Comparison of ENCODE assay signal across 7 cellular contexts in the genomic region with DNA sequence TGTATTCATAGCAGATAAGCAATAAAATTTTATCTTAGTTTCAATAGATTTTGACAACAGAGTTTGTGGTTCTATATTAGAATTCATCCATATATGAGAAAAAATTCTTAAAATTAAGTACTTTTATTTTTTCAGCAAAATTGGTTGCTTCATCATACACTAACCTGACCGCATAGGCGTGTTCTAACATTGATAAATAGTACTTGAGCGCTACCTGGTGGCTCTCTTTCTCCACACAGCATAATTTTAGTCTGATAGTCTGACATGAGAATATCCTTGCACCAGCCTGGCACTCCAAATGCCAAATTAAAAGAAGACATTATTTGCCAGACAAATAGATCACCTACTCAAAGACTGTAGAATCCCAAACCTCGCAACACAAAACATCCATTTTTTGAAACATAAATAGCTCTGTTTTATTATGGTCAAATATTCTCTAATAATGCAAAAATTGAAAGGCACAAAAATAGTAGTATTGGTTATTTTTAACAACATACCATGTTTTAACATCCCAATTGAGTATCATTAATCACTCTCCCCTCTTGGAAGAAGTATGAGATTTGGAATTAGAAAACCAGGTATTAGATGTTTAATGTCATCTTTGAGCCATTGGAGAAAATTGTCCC. TPM values are rescaled to one million over a fixed set of nuclear protein-coding genes. Genes with fewer than 3 reads are reported as not detected.
DNase-seq lines count a peak whose midpoint lies in the region; ATAC-seq, FAIRE-seq and TF ChIP-seq lines count a peak whose summit lies in the region.

No MANE protein-coding gene starts in this region.

- no peaks in the 10 kb centered on the region for H3K9me3 Mint-ChIP-seq in T-helper 2 cell treated with Interferon-gamma antibody and Interleukin-4, amounts not matched to agents 5 μg/mL and 100 μg/mL, for 36 hours

- peak; percentile 90 for ATAC-seq in HG02610 (IDR thresholded peaks at IDR 0.05; ENCODE audit: unreplicated experiment)
- ATAC-seq in GM12878, result peak; percentile 97

- POLR2A ChIA-PET in GM12878 (lab: Charles Lee), result no interaction called here

- H3K27me3 ChIP-seq in GM12878 (replicated peaks in 1 of 2; ENCODE audit: control insufficient read depth in 2 of 2, insufficient read depth in 2 of 2, low read length in 1 of 2), result no peaks in the 10 kb centered on the region

- no peaks in the 10 kb centered on the region for H3K36me3 ChIP-seq in GM12878 (ENCODE audit: control insufficient read depth in 2 of 2, insufficient read depth in 2 of 2, low read length in 1 of 2)

- no peak overlapping the region for H3K27ac ChIP-seq in GM12878 (ENCODE audit: control insufficient read depth, insufficient read depth)

- no peaks in the 10 kb centered on the region for H3K4me1 Mint-ChIP-seq in T-helper 2 cell treated with Interferon-gamma antibody and Interleukin-4, amounts not matched to agents 5 μg/mL and 100 μg/mL, for 36 hours (ENCODE audit: low read depth)

- no peak overlapping the region for H3K27ac Mint-ChIP-seq in T-helper 2 cell treated with Interferon-gamma antibody and Interleukin-4, amounts not matched to agents 5 μg/mL and 100 μg/mL, for 36 hours

- TF ChIP-seq RAD21 in GM12878 (IDR thresholded peaks at IDR 0.05; ENCODE audit: insufficient read depth, low read depth, low read length), result peak; percentile 95

- H3K4me3 Mint-ChIP-seq in T-helper 2 cell treated with Interferon-gamma antibody and Interleukin-4, amounts not matched to agents 5 μg/mL and 100 μg/mL, for 36 hours, result no peak overlapping the region

- no peaks in the 10 kb centered on the region for H3K4me1 ChIP-seq in GM12878 (ENCODE audit: control insufficient read depth, insufficient read depth, low read length)

- no peaks in the 10 kb centered on the region for H3K79me2 ChIP-seq in GM12878 (ENCODE audit: control insufficient read depth, insufficient read depth, low read length)

- DNase-seq in NCI-H146 (lab: John Stamatoyannopoulos, UW), result peak; percentile 52
- peak; percentile 30 for DNase-seq in T-helper 2 cell treated with Interferon-gamma antibody and Interleukin-4, amounts not matched to agents 5 μg/mL and 100 μg/mL, for 36 hours (ENCODE audit: low spot score)
- DNase-seq in GM12878 (ENCODE audit: low read depth, low spot score), result peak; percentile 40
- DNase-seq in iPS DF 4.7 (ENCODE audit: extremely low read depth, low spot score), result peak; percentile 33
- peak; percentile 38 for DNase-seq in stimulated activated CD4-positive, alpha-beta T cell treated with anti-CD3 and anti-CD28 coated beads, Interleukin-12 subunit alpha, Interleukin-12 subunit beta, amount 100 ng/mL, for 4 hours

- no peak overlapping the region for H3K9ac ChIP-seq in GM12878 (ENCODE audit: control insufficient read depth, insufficient read depth, low read length)

- TF ChIP-seq CTCF in GM12874 (IDR thresholded peaks at IDR 0.05; ENCODE audit: insufficient read depth, low read depth, low read length) (peak; percentile 48), GM12878 (IDR thresholded peaks at IDR 0.05 in 2 of 3, conservative IDR thresholded peaks at IDR 0.05 in 1 of 3; ENCODE audit: control insufficient read depth in 2 of 3, extremely low read depth in 1 of 3, insufficient read depth in 1 of 3, low read depth in 3 of 3, low read length in 3 of 3) (peak; percentile 61 to 78 (median 65))

- SMC1A ChIA-PET in GM12878 (lab: Charles Lee; ENCODE audit: uncharacterized antibody, unreplicated experiment), result interaction anchor here (0.9 to 5.3 kb wide), 20 partner anchors 10 to 327 kb away, joined by 3 to 66 read pairs (median 4); partner anchors contain the start of gene COX7A2

- intact Hi-C loops in GM12878 (cut with micrococcal nuclease; ENCODE audit: unreplicated experiment), result loop anchor here (1.0 to 10.0 kb wide), 5 partner anchors 158 to 1672 kb away; no protein-coding TSS in a partner anchor

- no peaks in the 10 kb centered on the region for H3K9me3 ChIP-seq in GM12878 (replicated peaks; ENCODE audit: control insufficient read depth, insufficient read depth, low read length)

- peak; percentile 41 for FAIRE-seq in GM12878 (lab: Jason Lieb, UNC)

- H3K36me3 Mint-ChIP-seq in T-helper 2 cell treated with Interferon-gamma antibody and Interleukin-4, amounts not matched to agents 5 μg/mL and 100 μg/mL, for 36 hours (ENCODE audit: low read depth), result no peaks in the 10 kb centered on the region

- H3K4me3 ChIP-seq in GM12878, result no peak overlapping the region

- H2AFZ ChIP-seq in GM12878 (ENCODE audit: control insufficient read depth, low read depth, low read length), result no peak overlapping the region

- no TSS peak for BruUV-seq in GM12878 (replicated peaks; lab: Mats Ljungman, UMichigan)

- H3K27me3 Mint-ChIP-seq in T-helper 2 cell treated with Interferon-gamma antibody and Interleukin-4, amounts not matched to agents 5 μg/mL and 100 μg/mL, for 36 hours (ENCODE audit: low read depth), result peaks cover 22% of the 10 kb centered on the region

- RAD21 ChIA-PET in GM12878 (lab: Charles Lee; ENCODE audit: unreplicated experiment), result interaction anchor here (0.6 to 1.4 kb wide), 10 partner anchors 158 to 306 kb away, joined by 3 to 19 read pairs (median 3); no protein-coding TSS in a partner anchor

- no peaks in the 10 kb centered on the region for H4K20me1 ChIP-seq in GM12878 (ENCODE audit: control insufficient read depth, insufficient read depth)

- in situ Hi-C loops in GM12878 (cut with MboI), result loop anchor here (10.0 kb wide), 1 partner anchor 162 kb away; no protein-coding TSS in a partner anchor

- CTCF ChIA-PET in GM12878 (lab: Yijun Ruan, JAX), result interaction anchor here (0.6 to 5.1 kb wide), 26 partner anchors 10 to 318 kb away, joined by 3 to 77 read pairs (median 4); partner anchors contain the start of gene TMEM30A

- no peak for TF ChIP-seq POLR2A in GM12878 (IDR thresholded peaks at IDR 0.05; ENCODE audit: low read depth, low read length)

- under 1% methylated on average over 4 of the region's 4 CpGs for WGBS in GM12878 (ENCODE audit: insufficient coverage, insufficient replicate concordance, low lambda C conversion rate, missing lambda C conversion rate)

- no peak for TF ChIP-seq EP300 in GM12878 (IDR thresholded peaks at IDR 0.05; ENCODE audit: borderline replicate concordance in 1 of 2, control insufficient read depth in 1 of 2, low read depth in 2 of 2, low read length in 2 of 2)

- H3K4me2 ChIP-seq in GM12878 (ENCODE audit: control insufficient read depth, insufficient read depth), result no peak overlapping the region

TF ChIP-seq in GM12878, 131 proteins besides CTCF, POLR2A, EP300 and RAD21 (continues in another document):
- TF ChIP-seq, protein P1, sequence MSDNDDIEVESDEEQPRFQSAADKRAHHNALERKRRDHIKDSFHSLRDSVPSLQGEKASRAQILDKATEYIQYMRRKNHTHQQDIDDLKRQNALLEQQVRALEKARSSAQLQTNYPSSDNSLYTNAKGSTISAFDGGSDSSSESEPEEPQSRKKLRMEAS (IDR thresholded peaks at IDR 0.05; ENCODE audit: low read depth, low read length), result no peak
- TF ChIP-seq RUNX3 (IDR thresholded peaks at IDR 0.05; ENCODE audit: low read length) (peak; percentile 87), ZNF24 (IDR thresholded peaks at IDR 0.05) (0 out of 2 replicates have a peak, but pooled peaks have one; percentile 15), FOXM1 (IDR thresholded peaks at IDR 0.05; ENCODE audit: low read depth, low read length) (0 out of 2 replicates have a peak, but pooled peaks have one; percentile 39), SKIL (IDR thresholded peaks at IDR 0.05; ENCODE audit: low read depth, poor library complexity, severe bottlenecking) (peak; percentile 23), CEBPB (IDR thresholded peaks at IDR 0.05; ENCODE audit: borderline replicate concordance in 1 of 2, low read depth in 2 of 2, low read length in 2 of 2) (0 out of 4 replicates have a peak, but pooled peaks of 1 of the 2 experiments have one; percentile 10), TCF7 (IDR thresholded peaks at IDR 0.05; ENCODE audit: borderline replicate concordance) (no peak), IKZF1 (conservative IDR thresholded peaks at IDR 0.05) (no peak), ZSCAN29 (IDR thresholded peaks at IDR 0.05) (peak; percentile 89)

RNA-seq across cellular contexts. Expression of gene FILIP1, which starts 33.0 kb away (rescaled TPM):
- 2.8 and 3.3 TPM in 2 replicates for total RNA-seq in GM12878 (2013; cell fraction: nucleolus; rRNA removed)
- total RNA-seq in GM12878 (2014; rRNA removed), result 0.56 and 0.71 TPM in 2 replicates
- total RNA-seq in GM12878 (2014; rRNA removed; fragmentation: Illumina TruSeq; extraction: Trizol), result 0.92 and 0.98 TPM in 2 replicates
- 0.43 and 0.54 TPM in 2 replicates for total RNA-seq in GM12878 (2021)
- polyA plus RNA-seq in GM12878 (2011; ENCODE audit: low read depth), result 0.14 TPM
- polyA plus RNA-seq in GM12878 (2011; rRNA removed), result 2.0 and 3.1 TPM in 2 replicates
- 1.0 and 1.2 TPM in 2 replicates for polyA plus RNA-seq in GM12878 (2011; cell fraction: cytosol; rRNA removed)
- polyA plus RNA-seq in GM12878 (2011; cell fraction: nucleus; rRNA removed), result 1.0 and 1.3 TPM in 2 replicates
- polyA plus RNA-seq in GM12878 (2012), result 0.15 and 0.25 TPM in 2 replicates
- polyA plus RNA-seq in GM12878 (2014; fragmentation: Illumina TruSeq; extraction: Trizol), result 0.48 and 0.74 TPM in 2 replicates
- polyA plus RNA-seq in GM12878 (2014; fragmentation: Nextera tagmentation; extraction: Ambion mirVana), result under 1 TPM; 0.23 to 0.33 TPM
- 0.25 and 0.32 TPM in 2 replicates for polyA plus RNA-seq in GM12878 (2014; rRNA removed)
- under 1 TPM; 0.29 to 0.40 TPM for polyA plus RNA-seq in GM12878 (2016; fragmentation: Nextera tagmentation; extraction: Ambion mirVana)
- 2.9 and 3.3 TPM in 2 replicates for polyA minus RNA-seq in GM12878 (2011; rRNA and poly(A)+ RNA removed)
- 0.94 and 1.2 TPM in 2 replicates for polyA minus RNA-seq in GM12878 (2011; cell fraction: cytosol; rRNA and poly(A)+ RNA removed)
- polyA minus RNA-seq in GM12878 (2011; cell fraction: nucleus; rRNA and poly(A)+ RNA removed), result 1.3 and 1.5 TPM in 2 replicates
